In genomic region chr9:133142657-133143592, GRCh38 we compare ENCODE assay signal across 10 cellular contexts. TPM values are rescaled to one million over a fixed set of nuclear protein-coding genes. Genes with fewer than 3 reads are reported as not detected.
DNase-seq lines count a peak whose midpoint lies in the region; ATAC-seq, FAIRE-seq and TF ChIP-seq lines count a peak whose summit lies in the region.
"Had no signal": no experiment of that assay in that cellular context is flagged by ENCODE, and none has a peak within 500 bp of the region (broad histone marks: within the 10 kb centered on the region; RNA-seq: fewer than 3 reads in every experiment).

No MANE protein-coding gene starts in this region.

- no peak overlapping the region for H3K4me3 ChIP-seq in HepG2 (replicated peaks in 1 of 3; ENCODE audit: insufficient read depth in 1 of 3, low read depth in 2 of 3, low read length in 3 of 3)
- H3K4me3 ChIP-seq in right lobe of liver = no peak overlapping the region
- H3K4me3 ChIP-seq in vagina = no peak overlapping the region
- H3K4me3 ChIP-seq: body of pancreas had no signal

- H3K9me3 Mint-ChIP-seq in activated CD8-positive, alpha-beta T cell treated with anti-CD3 and anti-CD28 coated beads for 36 hours = no peaks in the 10 kb centered on the region
- no peaks in the 10 kb centered on the region for H3K9me3 Mint-ChIP-seq in memory B cell

- peak overlapping the region; percentile 47 for H3K4me3 Mint-ChIP-seq in activated CD8-positive, alpha-beta T cell treated with anti-CD3 and anti-CD28 coated beads for 36 hours
- no peak overlapping the region for H3K4me3 Mint-ChIP-seq in memory B cell

- intact Hi-C loops in HepG2 (cut with micrococcal nuclease; ENCODE audit: unreplicated experiment) (no loop called here), right lobe of liver (cut with DNase I) (loop anchor here (5.0 kb wide), 1 partner anchor 41 kb away; no protein-coding TSS in a partner anchor), vagina (cut with DNase I) (loop anchor here (10.0 kb wide), 1 partner anchor 108 kb away; the partner anchor contains the start of gene GTF3C5)
- intact Hi-C loops in activated CD8-positive, alpha-beta T cell treated with anti-CD3 and anti-CD28 coated beads for 36 hours (cut with micrococcal nuclease) = no loop called here

- H3K79me2 ChIP-seq in HepG2 (ENCODE audit: insufficient read depth, low read length) = peaks cover 5% of the 10 kb centered on the region

- no peaks in the 10 kb centered on the region; a peak in 1 of 5 replicates for H3K27me3 ChIP-seq in HepG2 (ENCODE audit: control insufficient read depth in 1 of 2, insufficient read depth in 2 of 2, low read length in 2 of 2)
- H3K27me3 ChIP-seq in right lobe of liver = no peaks in the 10 kb centered on the region
- no peaks in the 10 kb centered on the region for H3K27me3 ChIP-seq in vagina
- H3K27me3 ChIP-seq: body of pancreas had no signal

- peaks cover 20% of the 10 kb centered on the region for H3K36me3 Mint-ChIP-seq in activated CD8-positive, alpha-beta T cell treated with anti-CD3 and anti-CD28 coated beads for 36 hours (ENCODE audit: low read depth)
- no peaks in the 10 kb centered on the region for H3K36me3 Mint-ChIP-seq in memory B cell

- TF ChIP-seq RAD21 in HepG2 (CRISPR knock-in tag; IDR thresholded peaks at IDR 0.05) = no peak

- TF ChIP-seq POLR2A in HepG2 (IDR thresholded peaks at IDR 0.05; ENCODE audit: insufficient read depth in 1 of 2, low read depth in 2 of 2, low read length in 2 of 2) = no peak
- no peak for TF ChIP-seq POLR2A in right lobe of liver (IDR thresholded peaks at IDR 0.05)
- no peak for TF ChIP-seq POLR2A in vagina (IDR thresholded peaks at IDR 0.05)

- FAIRE-seq in HepG2 (lab: Jason Lieb, UNC) = no peak
- FAIRE-seq: TTC549 had no signal

- no peak for DNase-seq in HepG2 (ENCODE audit: low spot score)
- no peak for DNase-seq in right lobe of liver
- peak; percentile 79 for DNase-seq in activated CD8-positive, alpha-beta T cell treated with anti-CD3 and anti-CD28 coated beads for 36 hours
- no peak for DNase-seq in memory B cell (ENCODE audit: low spot score in 2 of 2)
- DNase-seq in vagina (ENCODE audit: extremely low spot score in 2 of 2) = no peak
- no peak for DNase-seq in NCI-H2196 (lab: John Stamatoyannopoulos, UW; ENCODE audit: unreplicated experiment)

- ATAC-seq in HepG2 = no peak
- ATAC-seq in right lobe of liver = no peak
- ATAC-seq in activated CD8-positive, alpha-beta T cell treated with anti-CD3 and anti-CD28 coated beads for 36 hours = peak; percentile 22
- no peak for ATAC-seq in memory B cell (ENCODE audit: low read depth)
- no peak for ATAC-seq in GM19023 (IDR thresholded peaks at IDR 0.05; ENCODE audit: unreplicated experiment)
- no peak for ATAC-seq in HG03045 (IDR thresholded peaks at IDR 0.05; ENCODE audit: unreplicated experiment)

- H3K4me1 ChIP-seq in HepG2 (ENCODE audit: insufficient read depth, low read length) (peaks cover 66% of the 10 kb centered on the region), right lobe of liver (peaks cover 0 to 16% (median 8%) of the 10 kb centered on the region in 4 donors), vagina (peaks cover 90% of the 10 kb centered on the region)

- TF ChIP-seq EP300 in HepG2 (IDR thresholded peaks at IDR 0.05; ENCODE audit: low read depth in 2 of 2, low read length in 2 of 2) (no peak), HepG2 (CRISPR knock-in tag; IDR thresholded peaks at IDR 0.05; ENCODE audit: borderline replicate concordance) (no peak)

- no peaks in the 10 kb centered on the region for H3K27me3 Mint-ChIP-seq in activated CD8-positive, alpha-beta T cell treated with anti-CD3 and anti-CD28 coated beads for 36 hours
- no peaks in the 10 kb centered on the region for H3K27me3 Mint-ChIP-seq in memory B cell

- TF ChIP-seq CTCF in HepG2 (CRISPR knock-in tag; IDR thresholded peaks at IDR 0.05) (no peak), right lobe of liver (IDR thresholded peaks at IDR 0.05) (no peak), vagina (IDR thresholded peaks at IDR 0.05) (peak in 1 of 3 experiments; percentile 5)
- TF ChIP-seq CTCF in activated CD8-positive, alpha-beta T cell treated with anti-CD3 and anti-CD28 coated beads for 36 hours (IDR thresholded peaks at IDR 0.05) = no peak

- WGBS in HepG2 (ENCODE audit: low lambda C conversion rate) = 70% methylated on average over 11 of the region's 18 CpGs
- WGBS in right lobe of liver (ENCODE audit: insufficient coverage, low coverage, low lambda C conversion rate, missing lambda C conversion rate) = 70% methylated on average over 9 of the region's 18 CpGs

- no peak overlapping the region for H3K27ac ChIP-seq in HepG2 (ENCODE audit: extremely low read length, insufficient read depth, low read length)
- H3K27ac ChIP-seq in right lobe of liver = no peak overlapping the region
- H3K27ac ChIP-seq in vagina = peak overlapping the region; percentile 51

- H3K9ac ChIP-seq in HepG2 (ENCODE audit: insufficient read depth, low read depth, low read length) = no peak overlapping the region

- H3K4me2 ChIP-seq in HepG2 (ENCODE audit: low read depth, low read length) = no peak overlapping the region

- peaks cover 10% of the 10 kb centered on the region; the same call in 1 of the 2 replicates for H4K20me1 ChIP-seq in HepG2 (ENCODE audit: insufficient read depth, low read length)

- BruUV-seq in HepG2 (replicated peaks; lab: Mats Ljungman, UMichigan) = no TSS peak

- H2AFZ ChIP-seq in HepG2 (ENCODE audit: low read length) = no peak overlapping the region

- H3K36me3 ChIP-seq in HepG2 (replicated peaks in 1 of 2; ENCODE audit: control insufficient read depth in 1 of 2, insufficient read depth in 2 of 2, low read length in 2 of 2) (no peaks in the 10 kb centered on the region), right lobe of liver (no peaks in the 10 kb centered on the region), vagina (no peaks in the 10 kb centered on the region)

- H3K9me3 ChIP-seq in HepG2 (ENCODE audit: low read length) (no peaks in the 10 kb centered on the region), right lobe of liver (no peaks in the 10 kb centered on the region), vagina (no peaks in the 10 kb centered on the region)
- H3K9me3 ChIP-seq: body of pancreas had no signal

- peak overlapping the region; percentile 83 for H3K27ac Mint-ChIP-seq in activated CD8-positive, alpha-beta T cell treated with anti-CD3 and anti-CD28 coated beads for 36 hours
- peak overlapping the region; percentile 94 for H3K27ac Mint-ChIP-seq in memory B cell

- CTCF ChIA-PET in HepG2 (lab: Yijun Ruan, JAX; ENCODE audit: low intra/inter-chr PET ratio, low total read pairs) = no interaction called here
- CTCF ChIA-PET in activated CD8-positive, alpha-beta T cell treated with anti-CD3 and anti-CD28 coated beads for 36 hours (lab: Charles Lee) = interaction anchor here (1.2 to 8.5 kb wide), 10 partner anchors 12 to 234 kb away, joined by 3 to 376 read pairs (median 10); partner anchors contain the start of genes RALGDS and STKLD1

- POLR2A ChIA-PET in HepG2 (lab: Yijun Ruan, JAX) = interaction anchor here (1.2 to 2.3 kb wide), 3 partner anchors 7 to 316 kb away, joined by 3 to 14 read pairs (median 3); partner anchors contain the start of gene CACFD1
- POLR2A ChIA-PET in activated CD8-positive, alpha-beta T cell treated with anti-CD3 and anti-CD28 coated beads for 36 hours (lab: Charles Lee) = interaction anchor here (0.5 to 8.5 kb wide), 6 partner anchors 9 to 112 kb away, joined by 3 to 78 read pairs (median 4); partner anchors contain the start of gene GTF3C5

- in situ Hi-C loops in HepG2 (cut with HindIII; ENCODE audit: extremely low pct_ligation_motif_present, low pct_unique_long_range_greater_than_20kb) = loop anchor here (10.0 kb wide), 1 partner anchor 98 kb away; no protein-coding TSS in a partner anchor

- H3K4me1 Mint-ChIP-seq in activated CD8-positive, alpha-beta T cell treated with anti-CD3 and anti-CD28 coated beads for 36 hours (ENCODE audit: low read depth) = peaks cover 71% of the 10 kb centered on the region
- H3K4me1 Mint-ChIP-seq in memory B cell = peaks cover 28% of the 10 kb centered on the region

RNA-seq across cellular contexts. Expression of gene GBGT1, which starts 20.8 kb away (rescaled TPM):
- total RNA-seq in HepG2 (2016; rRNA removed; fragmentation: Illumina TruSeq; extraction: Trizol) = not detected in 2 replicates
- total RNA-seq in HepG2 (2016; cell fraction: cytosol; rRNA removed; fragmentation: Illumina TruSeq; extraction: Trizol; ENCODE audit: low read depth) = 0.10 TPM in 1 of 2 replicates, not detected in the other
- not detected in 2 replicates for total RNA-seq in HepG2 (2016; cell fraction: insoluble cytoplasmic fraction; rRNA removed; fragmentation: Illumina TruSeq; extraction: Trizol)
- total RNA-seq in HepG2 (2016; cell fraction: membrane; rRNA removed; fragmentation: Illumina TruSeq; extraction: Trizol) = not detected in 2 replicates
- not detected in 2 replicates for total RNA-seq in HepG2 (2016; cell fraction: nucleus; rRNA removed; fragmentation: Illumina TruSeq; extraction: Trizol)
- not detected in 2 replicates for polyA plus RNA-seq in HepG2 (2011; rRNA removed)
- not detected in 2 replicates for polyA plus RNA-seq in HepG2 (2011; cell fraction: cytosol; rRNA removed)
- polyA plus RNA-seq in HepG2 (2011; cell fraction: nucleus; rRNA removed) = not detected in 2 replicates
- polyA plus RNA-seq in HepG2 (2012) = not detected in 2 replicates
- not detected in 2 replicates for polyA plus RNA-seq in HepG2 (2016; cell fraction: cytosol; fragmentation: Illumina TruSeq; extraction: Trizol; ENCODE audit: low read depth)
- polyA plus RNA-seq in HepG2 (2016; cell fraction: insoluble cytoplasmic fraction; fragmentation: Illumina TruSeq; extraction: Trizol; ENCODE audit: low read depth) = not detected in 2 replicates
- polyA plus RNA-seq in HepG2 (2016; cell fraction: membrane; fragmentation: Illumina TruSeq; extraction: Trizol; ENCODE audit: low read depth) = not detected in 2 replicates
- polyA plus RNA-seq in HepG2 (2016; cell fraction: nucleus; fragmentation: Illumina TruSeq; extraction: Trizol; ENCODE audit: insufficient read depth, low read depth) = not detected in 2 replicates
- not detected in 2 replicates for polyA minus RNA-seq in HepG2 (2011; rRNA and poly(A)+ RNA removed; ENCODE audit: low replicate concordance)
- not detected in 2 replicates for polyA minus RNA-seq in HepG2 (2011; cell fraction: cytosol; rRNA and poly(A)+ RNA removed)
- polyA minus RNA-seq in HepG2 (2011; cell fraction: nucleus; rRNA and poly(A)+ RNA removed) = not detected in 2 replicates
- total RNA-seq in right lobe of liver = 1 to 10 TPM in 5 of 6 experiments, under 1 TPM in 1; 0.68 to 3.7 (median 1.9) TPM
- 1 to 10 TPM; 3.6 to 4.1 TPM for total RNA-seq in activated CD8-positive, alpha-beta T cell treated with anti-CD3 and anti-CD28 coated beads for 36 hours
- 27.0 TPM for total RNA-seq in vagina

RNA-seq across cellular contexts. Expression of gene RALGDS, which starts 21.9 kb away (rescaled TPM):
- total RNA-seq in HepG2 (2016; rRNA removed; fragmentation: Illumina TruSeq; extraction: Trizol) (8.8 and 12.9 TPM in 2 replicates), right lobe of liver (10 to 100 TPM in 1 of 6 experiments, 1 to 10 TPM in 5; 4.3 to 19.8 (median 5.7) TPM), vagina (85.0 TPM)
- 4.2 and 5.7 TPM in 2 replicates for total RNA-seq in HepG2 (2016; cell fraction: cytosol; rRNA removed; fragmentation: Illumina TruSeq; extraction: Trizol; ENCODE audit: low read depth)
- 7.3 and 12.1 TPM in 2 replicates for total RNA-seq in HepG2 (2016; cell fraction: insoluble cytoplasmic fraction; rRNA removed; fragmentation: Illumina TruSeq; extraction: Trizol)
- total RNA-seq in HepG2 (2016; cell fraction: membrane; rRNA removed; fragmentation: Illumina TruSeq; extraction: Trizol) = 15.5 and 15.7 TPM in 2 replicates
- total RNA-seq in HepG2 (2016; cell fraction: nucleus; rRNA removed; fragmentation: Illumina TruSeq; extraction: Trizol) = 10.4 and 11.0 TPM in 2 replicates
- polyA plus RNA-seq in HepG2 (2011; rRNA removed) = 25.5 and 28.8 TPM in 2 replicates
- 14.9 and 17.8 TPM in 2 replicates for polyA plus RNA-seq in HepG2 (2011; cell fraction: cytosol; rRNA removed)
- 104 and 131 TPM in 2 replicates for polyA plus RNA-seq in HepG2 (2011; cell fraction: nucleus; rRNA removed)
- 12.0 and 15.7 TPM in 2 replicates for polyA plus RNA-seq in HepG2 (2012)
- 4.1 and 4.2 TPM in 2 replicates for polyA plus RNA-seq in HepG2 (2016; cell fraction: cytosol; fragmentation: Illumina TruSeq; extraction: Trizol; ENCODE audit: low read depth)
- polyA plus RNA-seq in HepG2 (2016; cell fraction: insoluble cytoplasmic fraction; fragmentation: Illumina TruSeq; extraction: Trizol; ENCODE audit: low read depth) = 8.9 and 12.0 TPM in 2 replicates
- polyA plus RNA-seq in HepG2 (2016; cell fraction: membrane; fragmentation: Illumina TruSeq; extraction: Trizol; ENCODE audit: low read depth) = 11.6 and 12.4 TPM in 2 replicates
- polyA plus RNA-seq in HepG2 (2016; cell fraction: nucleus; fragmentation: Illumina TruSeq; extraction: Trizol; ENCODE audit: insufficient read depth, low read depth) = 28.7 and 31.3 TPM in 2 replicates
- polyA minus RNA-seq in HepG2 (2011; rRNA and poly(A)+ RNA removed; ENCODE audit: low replicate concordance) = 20.8 and 24.6 TPM in 2 replicates
- 4.8 and 5.6 TPM in 2 replicates for polyA minus RNA-seq in HepG2 (2011; cell fraction: cytosol; rRNA and poly(A)+ RNA removed)
- 17.0 and 17.4 TPM in 2 replicates for polyA minus RNA-seq in HepG2 (2011; cell fraction: nucleus; rRNA and poly(A)+ RNA removed)
- total RNA-seq in activated CD8-positive, alpha-beta T cell treated with anti-CD3 and anti-CD28 coated beads for 36 hours = 10 to 100 TPM; 80.5 to 88.2 TPM

Comparison
In these comparisons a context has a peak if more than half of its experiments do, and no peak if none do; other contexts are left out.
1. intact Hi-C loops: an anchor here in right lobe of liver (5.0 kb wide) and vagina (10.0 kb wide); none called in HepG2 and activated CD8-positive, alpha-beta T cell treated with anti-CD3 and anti-CD28 coated beads for 36 hours.